Comparison of ENCODE assay signal across 9 cellular contexts in genomic region chr5:113678924-113679575, GRCh38.
A peak's percentile ranks its signal among the peaks of the same experiment; 100 is the strongest.
DNase-seq lines count a peak whose midpoint lies in the region; ATAC-seq and TF ChIP-seq lines count a peak whose summit lies in the region.
"Had no signal": no experiment of that assay in that cellular context is flagged by ENCODE, and none has a peak within 500 bp of the region (broad histone marks: within the 10 kb centered on the region; RNA-seq: fewer than 3 reads in every experiment).

No MANE protein-coding gene starts in this region.

- CTCF ChIA-PET in activated naive CD4-positive, alpha-beta T cell treated with anti-CD3 and anti-CD28 coated beads for 36 hours (lab: Charles Lee), result interaction anchor here (0.7 to 3.0 kb wide), 2 partner anchors 771 to 1388 kb away, joined by 3 to 13 read pairs; no protein-coding TSS in a partner anchor
- CTCF ChIA-PET in activated CD8-positive, alpha-beta T cell treated with anti-CD3 and anti-CD28 coated beads, Interleukin-2, amount 10 ng/mL, durations not matched to agents 7 days and 5 days (lab: Charles Lee), result interaction anchor here (0.8 to 1.6 kb wide), 4 partner anchors 14 to 771 kb away, joined by 3 to 6 read pairs (median 4); no protein-coding TSS in a partner anchor

- peak; percentile 75 for TF ChIP-seq CTCF in HFF-Myc (IDR thresholded peaks at IDR 0.05; ENCODE audit: low read depth, low read length, missing control alignments)
- TF ChIP-seq CTCF in right atrium auricular region (IDR thresholded peaks at IDR 0.05), result peak; percentile 56 to 81

- no peaks in the 10 kb centered on the region for H3K36me3 Mint-ChIP-seq in activated naive CD4-positive, alpha-beta T cell treated with anti-CD3 and anti-CD28 coated beads for 36 hours (ENCODE audit: low read depth)
- no peaks in the 10 kb centered on the region for H3K36me3 Mint-ChIP-seq in activated CD8-positive, alpha-beta T cell treated with anti-CD3 and anti-CD28 coated beads, Interleukin-2, amount 10 ng/mL, durations not matched to agents 7 days and 5 days (ENCODE audit: low read depth)

- POLR2A ChIA-PET in activated CD8-positive, alpha-beta T cell treated with anti-CD3 and anti-CD28 coated beads, Interleukin-2, amount 10 ng/mL, durations not matched to agents 7 days and 5 days (lab: Charles Lee), result no interaction called here

- H3K27me3 Mint-ChIP-seq in activated naive CD4-positive, alpha-beta T cell treated with anti-CD3 and anti-CD28 coated beads for 36 hours (ENCODE audit: low read depth), result no peaks in the 10 kb centered on the region
- H3K27me3 Mint-ChIP-seq in activated CD8-positive, alpha-beta T cell treated with anti-CD3 and anti-CD28 coated beads, Interleukin-2, amount 10 ng/mL, durations not matched to agents 7 days and 5 days (ENCODE audit: low read depth), result peaks cover 2% of the 10 kb centered on the region

- H3K4me1 Mint-ChIP-seq in activated naive CD4-positive, alpha-beta T cell treated with anti-CD3 and anti-CD28 coated beads for 36 hours (ENCODE audit: low read depth), result no peaks in the 10 kb centered on the region
- no peaks in the 10 kb centered on the region for H3K4me1 Mint-ChIP-seq in activated CD8-positive, alpha-beta T cell treated with anti-CD3 and anti-CD28 coated beads, Interleukin-2, amount 10 ng/mL, durations not matched to agents 7 days and 5 days (ENCODE audit: low read depth)

- H3K9me3 ChIP-seq in right atrium auricular region, result no peaks in the 10 kb centered on the region

- no peaks in the 10 kb centered on the region for H3K36me3 ChIP-seq in right atrium auricular region

- peak; percentile 56 for DNase-seq in activated naive CD4-positive, alpha-beta T cell treated with anti-CD3 and anti-CD28 coated beads for 36 hours
- no peak for DNase-seq in activated naive CD4-positive, alpha-beta T cell treated with Interleukin-2 at 50 U/mL for 16 hours
- peak; percentile 24 for DNase-seq in HFF-Myc (ENCODE audit: extremely low read depth, low read depth)
- peak; percentile 24 for DNase-seq in NCI-H1694 treated with DMSO at 0.1 percent for 48 hours (lab: John Stamatoyannopoulos, UW)
- peak; percentile 46 for DNase-seq in activated CD8-positive, alpha-beta T cell treated with anti-CD3 and anti-CD28 coated beads, Interleukin-2, amount 10 ng/mL, durations not matched to agents 7 days and 5 days
- no peak for DNase-seq in right atrium auricular region (ENCODE audit: low spot score)
- peak; percentile 40 for DNase-seq in stimulated activated CD8-positive, alpha-beta memory T cell treated with anti-CD3 and anti-CD28 coated beads, Interleukin-4, amount 100 ng/mL, for 48 hours
- DNase-seq in GF-D8 (lab: John Stamatoyannopoulos, UW), result no peak

- peak; percentile 51 for ATAC-seq in activated CD8-positive, alpha-beta T cell treated with anti-CD3 and anti-CD28 coated beads, Interleukin-2, amount 10 ng/mL, durations not matched to agents 7 days and 5 days

- no peak overlapping the region for H3K27ac ChIP-seq in right atrium auricular region

- no peak overlapping the region for H3K27ac Mint-ChIP-seq in activated naive CD4-positive, alpha-beta T cell treated with anti-CD3 and anti-CD28 coated beads for 36 hours
- no peak overlapping the region for H3K27ac Mint-ChIP-seq in activated CD8-positive, alpha-beta T cell treated with anti-CD3 and anti-CD28 coated beads, Interleukin-2, amount 10 ng/mL, durations not matched to agents 7 days and 5 days
- H3K27ac Mint-ChIP-seq: stimulated activated naive CD8-positive, alpha-beta T cell treated with anti-CD3 and anti-CD28 coated beads, Interleukin-15, Interleukin-2, amounts not matched to agents 100 ng/mL and 50 ng/mL, for 24 hours had no signal

- no peak overlapping the region for H3K4me3 Mint-ChIP-seq in activated naive CD4-positive, alpha-beta T cell treated with anti-CD3 and anti-CD28 coated beads for 36 hours
- no peak overlapping the region for H3K4me3 Mint-ChIP-seq in activated CD8-positive, alpha-beta T cell treated with anti-CD3 and anti-CD28 coated beads, Interleukin-2, amount 10 ng/mL, durations not matched to agents 7 days and 5 days
- H3K4me3 Mint-ChIP-seq: stimulated activated naive CD8-positive, alpha-beta T cell treated with anti-CD3 and anti-CD28 coated beads, Interleukin-15, Interleukin-2, amounts not matched to agents 100 ng/mL and 50 ng/mL, for 24 hours had no signal

- intact Hi-C loops in activated naive CD4-positive, alpha-beta T cell treated with anti-CD3 and anti-CD28 coated beads for 36 hours (cut with micrococcal nuclease), result loop anchor here (1.0 to 5.0 kb wide), 7 partner anchors 67 to 1908 kb away; no protein-coding TSS in a partner anchor

- H3K4me3 ChIP-seq in HFF-Myc (replicated peaks; ENCODE audit: low read depth, low read length) (no peak overlapping the region), right atrium auricular region (no peak overlapping the region)

- H3K4me1 ChIP-seq in right atrium auricular region, result no peaks in the 10 kb centered on the region

- H3K9me3 Mint-ChIP-seq in activated naive CD4-positive, alpha-beta T cell treated with anti-CD3 and anti-CD28 coated beads for 36 hours, result no peaks in the 10 kb centered on the region
- H3K9me3 Mint-ChIP-seq in activated CD8-positive, alpha-beta T cell treated with anti-CD3 and anti-CD28 coated beads, Interleukin-2, amount 10 ng/mL, durations not matched to agents 7 days and 5 days (ENCODE audit: insufficient read depth), result no peaks in the 10 kb centered on the region
- H3K9me3 Mint-ChIP-seq: stimulated activated naive CD8-positive, alpha-beta T cell treated with anti-CD3 and anti-CD28 coated beads, Interleukin-15, Interleukin-2, amounts not matched to agents 100 ng/mL and 50 ng/mL, for 24 hours had no signal

- H3K27me3 ChIP-seq in right atrium auricular region, result no peaks in the 10 kb centered on the region

Comparison
In these comparisons a context has a peak if more than half of its experiments do, and no peak if none do; other contexts are left out.
1. DNase-seq: peak in activated naive CD4-positive, alpha-beta T cell treated with anti-CD3 and anti-CD28 coated beads for 36 hours (single experiment), HFF-Myc (single experiment), NCI-H1694 treated with DMSO at 0.1 percent for 48 hours (single experiment), activated CD8-positive, alpha-beta T cell treated with anti-CD3 and anti-CD28 coated beads, Interleukin-2, amount 10 ng/mL, durations not matched to agents 7 days and 5 days (single experiment) and stimulated activated CD8-positive, alpha-beta memory T cell treated with anti-CD3 and anti-CD28 coated beads, Interleukin-4, amount 100 ng/mL, for 48 hours (single experiment); none in activated naive CD4-positive, alpha-beta T cell treated with Interleukin-2 at 50 U/mL for 16 hours (single experiment), right atrium auricular region (single experiment) and GF-D8 (single experiment).